1 cellular context compared by ENCODE assay signal in genomic region chr1:16392740-16393139, GRCh38.
TF ChIP-seq lines count a peak whose summit lies in the region.

No MANE protein-coding gene starts in this region.

TF ChIP-seq in IMR-90, 13 proteins besides CTCF, POLR2A, EP300 and RAD21:
- TF ChIP-seq CHD1 (IDR thresholded peaks at IDR 0.05; ENCODE audit: low read depth, low read length): no peak
- no peak for TF ChIP-seq SMC3 (IDR thresholded peaks at IDR 0.05; ENCODE audit: low read depth, low read length)
- TF ChIP-seq FOS (IDR thresholded peaks at IDR 0.05; ENCODE audit: low read depth, low read length): no peak
- TF ChIP-seq MAFK (IDR thresholded peaks at IDR 0.05; ENCODE audit: low read depth, low read length): no peak
- TF ChIP-seq RFX5 (IDR thresholded peaks at IDR 0.05; ENCODE audit: low read depth, low read length): no peak
- TF ChIP-seq USF2 (IDR thresholded peaks at IDR 0.05; ENCODE audit: low read depth, low read length): no peak
- TF ChIP-seq RCOR1 (IDR thresholded peaks at IDR 0.05; ENCODE audit: insufficient replicate concordance, low read length): no peak
- TF ChIP-seq MXI1 (IDR thresholded peaks at IDR 0.05; ENCODE audit: borderline replicate concordance, low read depth, low read length): no peak
- no peak for TF ChIP-seq NFE2L2 (IDR thresholded peaks at IDR 0.05; ENCODE audit: low read depth, low read length)
- no peak for TF ChIP-seq MAZ (IDR thresholded peaks at IDR 0.05; ENCODE audit: borderline replicate concordance, low read depth, low read length)
